19 cellular contexts compared by ENCODE assay signal in the genomic region with DNA sequence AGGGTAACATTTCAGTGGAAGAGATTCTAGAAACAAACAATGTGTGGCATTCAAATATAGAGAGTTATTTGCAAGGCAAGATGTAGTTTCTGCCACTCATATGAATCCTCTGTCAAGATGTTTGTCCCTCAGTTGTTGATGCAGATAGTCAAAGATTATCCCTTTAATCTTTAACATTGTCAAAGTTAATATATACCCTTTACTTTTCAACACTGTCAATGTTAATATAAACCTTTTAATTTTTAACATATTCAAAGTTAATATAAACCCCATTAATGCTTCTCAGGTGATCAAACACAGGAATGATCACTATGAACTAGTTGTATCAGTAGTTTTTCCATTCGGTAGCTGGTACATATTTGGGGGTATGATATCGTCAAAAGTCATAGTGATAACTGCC. TPM values are rescaled to one million over a fixed set of nuclear protein-coding genes. Genes with fewer than 3 reads are reported as not detected.
A peak's percentile ranks its signal among the peaks of the same experiment; 100 is the strongest.
DNase-seq lines count a peak whose midpoint lies in the region; ATAC-seq lines count a peak whose summit lies in the region.
"Had no signal": no experiment of that assay in that cellular context is flagged by ENCODE, and none has a peak within 500 bp of the region (broad histone marks: within the 10 kb centered on the region; RNA-seq: fewer than 3 reads in every experiment).

No MANE protein-coding gene starts in this region.

- CTCF ChIA-PET in activated CD8-positive, alpha-beta T cell treated with anti-CD3 and anti-CD28 coated beads, Interleukin-2, amount 10 ng/mL, durations not matched to agents 7 days and 5 days (lab: Charles Lee), result no interaction called here

- H3K27me3 Mint-ChIP-seq in activated CD8-positive, alpha-beta T cell treated with anti-CD3 and anti-CD28 coated beads, Interleukin-2, amount 10 ng/mL, durations not matched to agents 7 days and 5 days (ENCODE audit: low read depth), result peaks cover 2% of the 10 kb centered on the region
- no peaks in the 10 kb centered on the region for H3K27me3 Mint-ChIP-seq in activated T-helper 2 cell treated with anti-CD3 and anti-CD28 coated beads, Interferon-gamma antibody, Interleukin-2, Interleukin-4, amounts not matched to agents 10 μg/mL and 5 μg/mL and 100 μg/mL, durations not matched to agents 14 hours and 24 hours and 36 hours (ENCODE audit: low read depth)

- peak; percentile 80 for DNase-seq in ACHN
- peak; percentile 42 for DNase-seq in kidney glomerular epithelial cell (lab: John Stamatoyannopoulos, UW)
- no peak for DNase-seq in OCI-M2 (lab: John Stamatoyannopoulos, UW; ENCODE audit: unreplicated experiment)
- DNase-seq in activated CD8-positive, alpha-beta T cell treated with anti-CD3 and anti-CD28 coated beads, Interleukin-2, amount 10 ng/mL, durations not matched to agents 7 days and 5 days, result no peak
- DNase-seq in activated T-helper 2 cell treated with anti-CD3 and anti-CD28 coated beads, Interferon-gamma antibody, Interleukin-2, Interleukin-4, amounts not matched to agents 10 μg/mL and 5 μg/mL and 100 μg/mL, durations not matched to agents 14 hours and 24 hours and 36 hours (ENCODE audit: low spot score), result no peak
- no peak for DNase-seq in putamen (ENCODE audit: low spot score)
- DNase-seq: CD8-positive, alpha-beta memory T cell; DMS 273 treated with DMSO at 0.1 percent for 48 hours; H7; KG1; NCI-H1436 treated with DMSO at 0.1 percent for 48 hours; NCI-H2081 treated with DMSO at 0.1 percent for 48 hours; NCI-H2227 treated with DMSO at 0.1 percent for 48 hours; NCI-H524 had no signal

- peaks cover 1% of the 10 kb centered on the region for H3K36me3 Mint-ChIP-seq in activated CD8-positive, alpha-beta T cell treated with anti-CD3 and anti-CD28 coated beads, Interleukin-2, amount 10 ng/mL, durations not matched to agents 7 days and 5 days (ENCODE audit: low read depth)
- no peaks in the 10 kb centered on the region for H3K36me3 Mint-ChIP-seq in activated T-helper 2 cell treated with anti-CD3 and anti-CD28 coated beads, Interferon-gamma antibody, Interleukin-2, Interleukin-4, amounts not matched to agents 10 μg/mL and 5 μg/mL and 100 μg/mL, durations not matched to agents 14 hours and 24 hours and 36 hours (ENCODE audit: low read depth)
- H3K36me3 Mint-ChIP-seq: CD8-positive, alpha-beta memory T cell had no signal

- H3K9me3 Mint-ChIP-seq in activated CD8-positive, alpha-beta T cell treated with anti-CD3 and anti-CD28 coated beads, Interleukin-2, amount 10 ng/mL, durations not matched to agents 7 days and 5 days (ENCODE audit: insufficient read depth), result no peaks in the 10 kb centered on the region
- no peaks in the 10 kb centered on the region for H3K9me3 Mint-ChIP-seq in activated T-helper 2 cell treated with anti-CD3 and anti-CD28 coated beads, Interferon-gamma antibody, Interleukin-2, Interleukin-4, amounts not matched to agents 10 μg/mL and 5 μg/mL and 100 μg/mL, durations not matched to agents 14 hours and 24 hours and 36 hours
- H3K9me3 Mint-ChIP-seq: CD8-positive, alpha-beta memory T cell had no signal

- H3K4me3 Mint-ChIP-seq in activated CD8-positive, alpha-beta T cell treated with anti-CD3 and anti-CD28 coated beads, Interleukin-2, amount 10 ng/mL, durations not matched to agents 7 days and 5 days, result no peak overlapping the region
- H3K4me3 Mint-ChIP-seq in activated T-helper 2 cell treated with anti-CD3 and anti-CD28 coated beads, Interferon-gamma antibody, Interleukin-2, Interleukin-4, amounts not matched to agents 10 μg/mL and 5 μg/mL and 100 μg/mL, durations not matched to agents 14 hours and 24 hours and 36 hours (ENCODE audit: low read depth), result no peak overlapping the region
- H3K4me3 Mint-ChIP-seq: CD8-positive, alpha-beta memory T cell had no signal

- peak; percentile 32 for ATAC-seq in GM18909 (IDR thresholded peaks at IDR 0.05; ENCODE audit: poor library complexity, unreplicated experiment)
- peak; percentile 37 for ATAC-seq in HG02981 (IDR thresholded peaks at IDR 0.05; ENCODE audit: unreplicated experiment)
- ATAC-seq in activated CD8-positive, alpha-beta T cell treated with anti-CD3 and anti-CD28 coated beads, Interleukin-2, amount 10 ng/mL, durations not matched to agents 7 days and 5 days, result no peak
- ATAC-seq: HepG2, Panc1, Right ventricle myocardium inferior had no signal

- POLR2A ChIA-PET in activated CD8-positive, alpha-beta T cell treated with anti-CD3 and anti-CD28 coated beads, Interleukin-2, amount 10 ng/mL, durations not matched to agents 7 days and 5 days (lab: Charles Lee), result no interaction called here

- in situ Hi-C loops in ACHN (cut with HindIII; ENCODE audit: low pct_ligation_motif_present, low pct_unique_long_range_greater_than_20kb, low sequenced_read_pairs), result no loop called here

- peaks cover 29% of the 10 kb centered on the region for H3K4me1 Mint-ChIP-seq in activated CD8-positive, alpha-beta T cell treated with anti-CD3 and anti-CD28 coated beads, Interleukin-2, amount 10 ng/mL, durations not matched to agents 7 days and 5 days (ENCODE audit: low read depth)
- peaks cover 50% of the 10 kb centered on the region for H3K4me1 Mint-ChIP-seq in activated T-helper 2 cell treated with anti-CD3 and anti-CD28 coated beads, Interferon-gamma antibody, Interleukin-2, Interleukin-4, amounts not matched to agents 10 μg/mL and 5 μg/mL and 100 μg/mL, durations not matched to agents 14 hours and 24 hours and 36 hours (ENCODE audit: low read depth)

- no peak overlapping the region for H3K27ac Mint-ChIP-seq in activated CD8-positive, alpha-beta T cell treated with anti-CD3 and anti-CD28 coated beads, Interleukin-2, amount 10 ng/mL, durations not matched to agents 7 days and 5 days
- H3K27ac Mint-ChIP-seq in activated T-helper 2 cell treated with anti-CD3 and anti-CD28 coated beads, Interferon-gamma antibody, Interleukin-2, Interleukin-4, amounts not matched to agents 10 μg/mL and 5 μg/mL and 100 μg/mL, durations not matched to agents 14 hours and 24 hours and 36 hours, result no peak overlapping the region
- H3K27ac Mint-ChIP-seq: CD8-positive, alpha-beta memory T cell had no signal

- intact Hi-C loops in activated T-helper 2 cell treated with anti-CD3 and anti-CD28 coated beads, Interferon-gamma antibody, Interleukin-2, Interleukin-4, amounts not matched to agents 10 μg/mL and 5 μg/mL and 100 μg/mL, durations not matched to agents 14 hours and 24 hours and 36 hours (cut with micrococcal nuclease), result no loop called here

RNA-seq across cellular contexts. Expression of gene PICALM, which starts 51.9 kb away (rescaled TPM):
- total RNA-seq in activated CD8-positive, alpha-beta T cell treated with anti-CD3 and anti-CD28 coated beads, Interleukin-2, amount 10 ng/mL, durations not matched to agents 7 days and 5 days, result 100 to 1,000 TPM; 110 to 115 TPM
- 193 and 213 TPM in 2 replicates for total RNA-seq in activated T-helper 2 cell treated with anti-CD3 and anti-CD28 coated beads, Interferon-gamma antibody, Interleukin-2, Interleukin-4, amounts not matched to agents 10 μg/mL and 5 μg/mL and 100 μg/mL, durations not matched to agents 14 hours and 24 hours and 36 hours

Comparison
In these comparisons a context has a peak if more than half of its experiments do, and no peak if none do; other contexts are left out.
1. DNase-seq: peak in ACHN (single experiment) and kidney glomerular epithelial cell (single experiment); none in OCI-M2 (single experiment), activated CD8-positive, alpha-beta T cell treated with anti-CD3 and anti-CD28 coated beads, Interleukin-2, amount 10 ng/mL, durations not matched to agents 7 days and 5 days (single experiment), activated T-helper 2 cell treated with anti-CD3 and anti-CD28 coated beads, Interferon-gamma antibody, Interleukin-2, Interleukin-4, amounts not matched to agents 10 μg/mL and 5 μg/mL and 100 μg/mL, durations not matched to agents 14 hours and 24 hours and 36 hours (single experiment) and putamen (single experiment).